ENCODE assay signal across 16 cellular contexts in the genomic region with DNA sequence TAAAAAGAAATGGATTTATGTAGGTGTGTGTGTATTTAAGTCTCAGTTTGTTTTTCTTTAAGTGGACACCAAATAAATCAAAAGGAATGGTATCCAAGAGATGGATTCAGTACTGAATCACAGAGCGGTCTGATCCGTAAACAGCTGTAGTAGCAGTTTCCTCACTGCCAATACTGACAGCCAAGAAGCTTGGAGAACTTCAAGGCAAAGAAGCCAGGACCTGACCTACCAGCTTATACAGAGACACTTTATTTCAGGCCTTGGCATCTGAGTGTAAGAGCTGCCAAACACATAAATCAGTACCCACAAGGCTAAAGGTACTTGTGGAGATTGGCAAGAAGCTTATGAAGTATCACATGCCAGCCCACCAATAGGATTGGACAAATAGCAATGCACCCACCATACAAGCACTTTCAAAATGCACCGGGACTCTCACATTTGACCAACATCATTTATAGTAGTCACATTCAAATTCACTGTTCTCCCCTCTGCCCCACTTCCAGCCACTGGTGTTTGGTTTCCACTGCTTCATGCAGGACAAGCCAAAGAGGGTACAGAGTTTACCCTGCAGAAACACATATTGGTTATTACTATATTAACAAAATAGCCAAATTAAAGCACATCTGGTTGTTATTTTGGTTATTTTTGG.
"Had no signal": no experiment of that assay in that cellular context is flagged by ENCODE, and none has a peak within 500 bp of the region (broad histone marks: within the 10 kb centered on the region; RNA-seq: fewer than 3 reads in every experiment).

No MANE protein-coding gene starts in this region.

- H3K4me3 ChIP-seq: ascending aorta, heart right ventricle, spleen had no signal

- H3K4me1 ChIP-seq: ascending aorta, parathyroid adenoma, spleen had no signal

- H3K36me3 ChIP-seq: ascending aorta had no signal

- H3K79me2 ChIP-seq: parathyroid adenoma had no signal

- H2AFZ ChIP-seq: parathyroid adenoma had no signal

- ATAC-seq: left lobe of liver; stimulated activated memory B cell treated with anti-CD40 and anti-IgM and Interleukin-4, amounts not matched to agents 10 μg/mL and 1 μg/mL and 100 μg/mL, for 72 hours had no signal

- H3K27ac ChIP-seq: ascending aorta, heart right ventricle, parathyroid adenoma, spleen had no signal

- H3K27me3 Mint-ChIP-seq: activated CD4-positive, alpha-beta memory T cell treated with anti-CD3 and anti-CD28 coated beads for 36 hours; stimulated activated memory B cell treated with anti-CD40 and anti-IgM and Interleukin-4, amounts not matched to agents 10 μg/mL and 1 μg/mL and 100 μg/mL, for 72 hours had no signal

- H3K27ac Mint-ChIP-seq: activated CD4-positive, alpha-beta memory T cell treated with anti-CD3 and anti-CD28 coated beads for 36 hours; stimulated activated memory B cell treated with anti-CD40 and anti-IgM and Interleukin-4, amounts not matched to agents 10 μg/mL and 1 μg/mL and 100 μg/mL, for 72 hours had no signal

- DNase-seq: activated CD4-positive, alpha-beta memory T cell treated with anti-CD3 and anti-CD28 coated beads for 36 hours; activated CD4-positive, CD25-positive, alpha-beta regulatory T cell treated with anti-CD3 and anti-CD28 coated beads, Interleukin-2, amount 50 U/mL, for 72 hours; activated naive CD4-positive, alpha-beta T cell; activated T-cell treated with anti-CD3 and anti-CD28 coated beads, Interleukin-2, amount 50 U/mL, for 48 hours; effector CD4-positive, alpha-beta T cell; foreskin fibroblast; heart right ventricle; spleen; stimulated activated CD4-positive, alpha-beta T cell treated with anti-CD3 and anti-CD28 coated beads, Interleukin-1b, Interleukin-23, amount 100 ng/mL, for 48 hours; SW 1271; T-helper 9 cell; trophoblast cell had no signal

- H3K27me3 ChIP-seq: ascending aorta, heart right ventricle, spleen had no signal

- H3K9me3 ChIP-seq: ascending aorta, heart right ventricle, spleen had no signal

- H3K4me3 Mint-ChIP-seq: activated CD4-positive, alpha-beta memory T cell treated with anti-CD3 and anti-CD28 coated beads for 36 hours; stimulated activated memory B cell treated with anti-CD40 and anti-IgM and Interleukin-4, amounts not matched to agents 10 μg/mL and 1 μg/mL and 100 μg/mL, for 72 hours had no signal
